10 cellular contexts compared by ENCODE assay signal in the genomic region with DNA sequence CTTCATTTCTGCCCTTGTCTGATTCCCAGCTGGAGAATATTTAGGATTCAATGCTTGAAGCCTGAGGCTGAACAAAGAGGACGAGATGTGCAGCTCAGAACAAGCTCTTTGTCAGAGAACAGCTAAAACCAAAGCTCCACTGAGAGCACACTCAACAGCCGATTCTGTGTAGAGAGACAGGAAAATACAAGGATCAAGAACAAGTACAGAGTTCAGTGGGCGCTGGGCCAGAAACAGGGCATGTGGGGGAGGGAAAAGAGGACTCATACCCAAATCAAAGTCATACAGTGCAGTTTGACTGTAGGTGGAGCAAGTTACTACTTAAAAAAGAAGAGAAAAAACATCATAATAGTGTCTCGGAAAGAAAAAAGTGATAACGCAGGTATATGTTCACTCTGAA.
A peak's percentile ranks its signal among the peaks of the same experiment; 100 is the strongest.
DNase-seq lines count a peak whose midpoint lies in the region.
"Had no signal": no experiment of that assay in that cellular context is flagged by ENCODE, and none has a peak within 500 bp of the region (broad histone marks: within the 10 kb centered on the region; RNA-seq: fewer than 3 reads in every experiment).

A gene (minus strand): TSS at position 176 of the 400 bp plus-strand sequence.

- no peaks in the 10 kb centered on the region for H3K9me3 ChIP-seq in subcutaneous abdominal adipose tissue (ENCODE audit: control insufficient read depth in 5 of 5, low read length in 5 of 5)

- H3K4me1 ChIP-seq in subcutaneous abdominal adipose tissue (ENCODE audit: control insufficient read depth in 5 of 5, insufficient read depth in 5 of 5, low read length in 5 of 5) = peaks cover 0 to 31% (median 18%) of the 10 kb centered on the region in 5 donors

- no peaks in the 10 kb centered on the region for H3K27me3 ChIP-seq in subcutaneous abdominal adipose tissue (ENCODE audit: control insufficient read depth in 5 of 5, insufficient read depth in 4 of 5, low read length in 5 of 5)

- DNase-seq in NCI-H2081 (lab: John Stamatoyannopoulos, UW) = peak; percentile 65 to 87
- DNase-seq in brain pericyte (ENCODE audit: low read depth, low spot score) = peak; percentile 70
- DNase-seq in iris pigment epithelial cell (ENCODE audit: low read depth) = peak; percentile 7
- no peak for DNase-seq in effector CD8-positive, alpha-beta T cell (lab: John Stamatoyannopoulos, UW)
- no peak for DNase-seq in activated CD4-positive, alpha-beta T cell treated with anti-CD3 and anti-CD28 coated beads for 4 hours
- DNase-seq in T-helper 9 cell = no peak
- no peak for DNase-seq in OCI-M2 (lab: John Stamatoyannopoulos, UW; ENCODE audit: unreplicated experiment)
- DNase-seq: activated B cell treated with CpG ODN at 0.5 μM for 24 hours, IMR-90 had no signal

- no peaks in the 10 kb centered on the region for H3K36me3 ChIP-seq in subcutaneous abdominal adipose tissue (ENCODE audit: control insufficient read depth in 5 of 5, insufficient read depth in 5 of 5, low read length in 5 of 5)

- H3K27ac ChIP-seq in subcutaneous abdominal adipose tissue (ENCODE audit: low read depth, low read length) = peak within 1 kb of the TSS; percentile 89

- peak within 1 kb of the TSS; percentile 51 to 70 (median 67) for H3K9ac ChIP-seq in subcutaneous abdominal adipose tissue (ENCODE audit: low read length in 5 of 5)

- H3K4me3 ChIP-seq in subcutaneous abdominal adipose tissue (ENCODE audit: low read depth in 1 of 5, low read length in 5 of 5) = peak within 1 kb of the TSS; percentile 47 to 65 (median 58)

Comparison
In these comparisons a context has a peak if more than half of its experiments do, and no peak if none do; other contexts are left out.
1. DNase-seq: peak in NCI-H2081 (2 of 2), brain pericyte (single experiment) and iris pigment epithelial cell (single experiment); none in effector CD8-positive, alpha-beta T cell (single experiment), activated CD4-positive, alpha-beta T cell treated with anti-CD3 and anti-CD28 coated beads for 4 hours (0 of 2), T-helper 9 cell (single experiment) and OCI-M2 (single experiment).